ENCODE assay signal across 1 cellular context in genomic region chr12:57603758-57604453, GRCh38.
TF ChIP-seq lines count a peak whose summit lies in the region.

No MANE protein-coding gene starts in this region.

TF ChIP-seq in HEK293, 187 proteins besides CTCF, POLR2A, EP300 and RAD21 (continued from another document):
- TF ChIP-seq ZNF148 (tag by site-specific recombination; IDR thresholded peaks at IDR 0.05; ENCODE audit: borderline replicate concordance) (no peak), ZNF501 (tag by site-specific recombination; IDR thresholded peaks at IDR 0.05) (0 out of 2 replicates have a peak, but pooled peaks have one; percentile 13), ZNF10 (tag by site-specific recombination; IDR thresholded peaks at IDR 0.05) (no peak), SP7 (tag by site-specific recombination; IDR thresholded peaks at IDR 0.05) (peak; percentile 19; the same call in 1 of the 2 replicates), ZNF2 (tag by site-specific recombination; IDR thresholded peaks at IDR 0.05) (0 out of 2 replicates have a peak, but pooled peaks have one; percentile 27), FEZF1 (tag by site-specific recombination; IDR thresholded peaks at IDR 0.05) (0 out of 2 replicates have a peak, but pooled peaks have one; percentile 42), KLF1 (tag by site-specific recombination; IDR thresholded peaks at IDR 0.05) (peak; percentile 15; the same call in 1 of the 2 replicates), ZNF202 (tag by site-specific recombination; IDR thresholded peaks at IDR 0.05; ENCODE audit: borderline replicate concordance) (no peak), ZBTB17 (tag by site-specific recombination; IDR thresholded peaks at IDR 0.05) (peak; percentile 66)
